ENCODE assay signal across 27 cellular contexts in the genomic region with DNA sequence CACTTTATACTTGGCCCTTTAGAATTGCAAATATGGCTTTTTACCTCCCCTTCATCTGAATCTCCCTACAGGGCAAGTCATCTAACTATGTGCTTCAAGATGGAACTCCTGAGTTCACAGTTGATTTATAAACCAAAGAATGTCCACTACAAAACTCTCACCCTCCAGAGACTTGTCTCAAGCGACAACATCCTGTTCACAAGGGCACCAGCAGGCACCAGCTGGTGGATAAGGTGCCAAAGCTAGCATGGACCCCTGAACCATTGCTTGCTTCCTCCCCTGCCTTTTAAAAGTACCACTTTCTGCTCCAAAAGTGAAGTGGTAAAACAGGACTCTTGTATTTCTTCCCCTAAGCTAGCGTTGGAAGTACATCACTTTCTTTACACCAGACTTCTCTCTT.
"Had no signal": no experiment of that assay in that cellular context is flagged by ENCODE, and none has a peak within 500 bp of the region (broad histone marks: within the 10 kb centered on the region; RNA-seq: fewer than 3 reads in every experiment).

No MANE protein-coding gene starts in this region.

- H3K27me3 ChIP-seq: gastrocnemius medialis, left lung, neural progenitor cell, pancreas, spleen, testis, tibial nerve, upper lobe of right lung, vagina had no signal

- FAIRE-seq: endometrium, pancreas had no signal

- H3K36me3 ChIP-seq: gastrocnemius medialis, heart right ventricle, left lung, neural progenitor cell, pancreas, prostate gland, spleen, tibial nerve, upper lobe of right lung, vagina had no signal

- H2AFZ ChIP-seq: neural progenitor cell had no signal

- H3K4me3 ChIP-seq: coronary artery, gastrocnemius medialis, heart right ventricle, left lung, lung, neural progenitor cell, pancreas, prostate gland, spleen, testis, tibial nerve, upper lobe of right lung, vagina had no signal

- H3K27ac Mint-ChIP-seq: naive thymus-derived CD4-positive, alpha-beta T cell; neural progenitor cell; stimulated activated naive B cell treated with anti-CD40 and anti-IgM and Interleukin-4, amounts not matched to agents 10 μg/mL and 1 μg/mL and 100 μg/mL, for 72 hours; stimulated activated naive CD8-positive, alpha-beta T cell treated with anti-CD3 and anti-CD28 coated beads, Interleukin-15, amount 100 ng/mL, for 72 hours had no signal

- H3K27ac ChIP-seq: coronary artery, gastrocnemius medialis, heart right ventricle, left lung, neural progenitor cell, pancreas, prostate gland, spleen, testis, tibial nerve, upper lobe of right lung, vagina had no signal

- H3K36me3 Mint-ChIP-seq: neural progenitor cell; stimulated activated naive B cell treated with anti-CD40 and anti-IgM and Interleukin-4, amounts not matched to agents 10 μg/mL and 1 μg/mL and 100 μg/mL, for 72 hours had no signal

- ATAC-seq: esophagus mucosa; gastrocnemius medialis; heart right ventricle; left lung; naive thymus-derived CD4-positive, alpha-beta T cell; pancreas; sciatic nerve; stimulated activated naive B cell treated with anti-CD40 and anti-IgM and Interleukin-4, amounts not matched to agents 10 μg/mL and 1 μg/mL and 100 μg/mL, for 72 hours; stimulated activated naive CD8-positive, alpha-beta T cell treated with anti-CD3 and anti-CD28 coated beads, Interleukin-15, amount 100 ng/mL, for 72 hours; upper lobe of right lung had no signal

- DNase-seq: effector CD8-positive, alpha-beta T cell; gastrocnemius medialis; heart right ventricle; hypothalamus; islet precursor cell; left lung; mesendoderm; naive thymus-derived CD4-positive, alpha-beta T cell; nucleus accumbens; pancreas; spleen; stimulated activated CD4-positive, alpha-beta T cell treated with anti-CD3 and anti-CD28 coated beads, Interleukin-15, amount 100 ng/mL, for 24 hours; stimulated activated CD4-positive, alpha-beta T cell treated with anti-CD3 and anti-CD28 coated beads, Interleukin-2, amount 100 ng/mL, for 24 hours; stimulated activated CD4-positive, alpha-beta T cell treated with anti-CD3 and anti-CD28 coated beads, Interleukin-4, amount 100 ng/mL, for 4 hours; stimulated activated naive B cell treated with anti-CD40 and anti-IgM and Interleukin-4, amounts not matched to agents 10 μg/mL and 1 μg/mL and 100 μg/mL, for 72 hours; stimulated activated naive CD8-positive, alpha-beta T cell treated with anti-CD3 and anti-CD28 coated beads, Interleukin-15, amount 100 ng/mL, for 72 hours; testis; upper lobe of right lung had no signal

- H3K9me3 Mint-ChIP-seq: stimulated activated naive B cell treated with anti-CD40 and anti-IgM and Interleukin-4, amounts not matched to agents 10 μg/mL and 1 μg/mL and 100 μg/mL, for 72 hours had no signal

- H3K4me2 ChIP-seq: neural progenitor cell had no signal

- H3K9me3 ChIP-seq: gastrocnemius medialis, left lung, pancreas, prostate gland, testis, upper lobe of right lung, vagina had no signal

- H3K9ac ChIP-seq: neural progenitor cell had no signal

- H3K4me1 ChIP-seq: gastrocnemius medialis, heart right ventricle, left lung, neural progenitor cell, pancreas, prostate gland, spleen, testis, tibial nerve, upper lobe of right lung, vagina had no signal

- H3K4me3 Mint-ChIP-seq: naive thymus-derived CD4-positive, alpha-beta T cell; neural progenitor cell; stimulated activated naive B cell treated with anti-CD40 and anti-IgM and Interleukin-4, amounts not matched to agents 10 μg/mL and 1 μg/mL and 100 μg/mL, for 72 hours; stimulated activated naive CD8-positive, alpha-beta T cell treated with anti-CD3 and anti-CD28 coated beads, Interleukin-15, amount 100 ng/mL, for 72 hours had no signal

- H3K4me1 Mint-ChIP-seq: neural progenitor cell; stimulated activated naive B cell treated with anti-CD40 and anti-IgM and Interleukin-4, amounts not matched to agents 10 μg/mL and 1 μg/mL and 100 μg/mL, for 72 hours; stimulated activated naive CD8-positive, alpha-beta T cell treated with anti-CD3 and anti-CD28 coated beads, Interleukin-15, amount 100 ng/mL, for 72 hours had no signal
